In genomic region chr10:49360271-49361177, GRCh38 we compare ENCODE assay signal across 12 cellular contexts. TPM values are rescaled to one million over a fixed set of nuclear protein-coding genes. Genes with fewer than 3 reads are reported as not detected.
DNase-seq lines count a peak whose midpoint lies in the region; ATAC-seq and TF ChIP-seq lines count a peak whose summit lies in the region.
"Had no signal": no experiment of that assay in that cellular context is flagged by ENCODE, and none has a peak within 500 bp of the region (broad histone marks: within the 10 kb centered on the region; RNA-seq: fewer than 3 reads in every experiment).

No MANE protein-coding gene starts in this region.

- no peaks in the 10 kb centered on the region for H3K9me3 Mint-ChIP-seq in activated CD8-positive, alpha-beta T cell treated with anti-CD3 and anti-CD28 coated beads, Interleukin-2, amount 10 ng/mL, durations not matched to agents 7 days and 5 days (ENCODE audit: insufficient read depth)
- H3K9me3 Mint-ChIP-seq in activated CD8-positive, alpha-beta T cell treated with anti-CD3 and anti-CD28 coated beads for 36 hours: no peaks in the 10 kb centered on the region
- H3K9me3 Mint-ChIP-seq in WTC11: peaks cover 10% of the 10 kb centered on the region
- H3K9me3 Mint-ChIP-seq: activated naive CD8-positive, alpha-beta T cell treated with anti-CD3 and anti-CD28 coated beads, Interleukin-2, amount 50 U/mL, for 24 hours had no signal

- POLR2A ChIA-PET in activated CD8-positive, alpha-beta T cell treated with anti-CD3 and anti-CD28 coated beads, Interleukin-2, amount 10 ng/mL, durations not matched to agents 7 days and 5 days (lab: Charles Lee): interaction anchor here (0.5 kb wide), 1 partner anchor 158 kb away, joined by 3 read pairs; no protein-coding TSS in a partner anchor
- POLR2A ChIA-PET in activated CD8-positive, alpha-beta T cell treated with anti-CD3 and anti-CD28 coated beads for 36 hours (lab: Charles Lee): no interaction called here
- POLR2A ChIA-PET in WTC11 (lab: Charles Lee): no interaction called here

- no peaks in the 10 kb centered on the region for H3K27me3 ChIP-seq in upper lobe of right lung

- CTCF ChIA-PET in activated CD8-positive, alpha-beta T cell treated with anti-CD3 and anti-CD28 coated beads, Interleukin-2, amount 10 ng/mL, durations not matched to agents 7 days and 5 days (lab: Charles Lee): no interaction called here
- CTCF ChIA-PET in activated CD8-positive, alpha-beta T cell treated with anti-CD3 and anti-CD28 coated beads for 36 hours (lab: Charles Lee): no interaction called here
- CTCF ChIA-PET in WTC11 (lab: Charles Lee): interaction anchor here (1.3 to 2.1 kb wide), 2 partner anchors 47 to 79 kb away, joined by 3 to 15 read pairs; no protein-coding TSS in a partner anchor

- no peaks in the 10 kb centered on the region for H3K36me3 ChIP-seq in upper lobe of right lung
- H3K36me3 ChIP-seq: spleen had no signal

- peaks cover 3% of the 10 kb centered on the region for H3K4me1 Mint-ChIP-seq in activated CD8-positive, alpha-beta T cell treated with anti-CD3 and anti-CD28 coated beads, Interleukin-2, amount 10 ng/mL, durations not matched to agents 7 days and 5 days (ENCODE audit: low read depth)
- peaks cover 3% of the 10 kb centered on the region for H3K4me1 Mint-ChIP-seq in activated CD8-positive, alpha-beta T cell treated with anti-CD3 and anti-CD28 coated beads for 36 hours (ENCODE audit: low read depth)
- H3K4me1 Mint-ChIP-seq in WTC11: peaks cover 21% of the 10 kb centered on the region

- TF ChIP-seq CTCF in activated CD8-positive, alpha-beta T cell treated with anti-CD3 and anti-CD28 coated beads for 36 hours (IDR thresholded peaks at IDR 0.05): no peak
- TF ChIP-seq CTCF in WTC11 (IDR thresholded peaks at IDR 0.05) (no peak), upper lobe of right lung (IDR thresholded peaks at IDR 0.05) (no peak)

- intact Hi-C loops in activated CD8-positive, alpha-beta T cell treated with anti-CD3 and anti-CD28 coated beads for 36 hours (cut with micrococcal nuclease): no loop called here
- intact Hi-C loops in upper lobe of right lung (cut with DNase I): no loop called here

- H3K36me3 Mint-ChIP-seq in activated CD8-positive, alpha-beta T cell treated with anti-CD3 and anti-CD28 coated beads, Interleukin-2, amount 10 ng/mL, durations not matched to agents 7 days and 5 days (ENCODE audit: low read depth): no peaks in the 10 kb centered on the region
- no peaks in the 10 kb centered on the region for H3K36me3 Mint-ChIP-seq in activated CD8-positive, alpha-beta T cell treated with anti-CD3 and anti-CD28 coated beads for 36 hours (ENCODE audit: low read depth)
- H3K36me3 Mint-ChIP-seq in WTC11: no peaks in the 10 kb centered on the region

- no peak overlapping the region for H3K27ac Mint-ChIP-seq in activated CD8-positive, alpha-beta T cell treated with anti-CD3 and anti-CD28 coated beads, Interleukin-2, amount 10 ng/mL, durations not matched to agents 7 days and 5 days
- no peak overlapping the region for H3K27ac Mint-ChIP-seq in activated CD8-positive, alpha-beta T cell treated with anti-CD3 and anti-CD28 coated beads for 36 hours
- 0 out of 2 replicates have a peak overlapping the region, but pooled peaks have one; percentile 41 for H3K27ac Mint-ChIP-seq in WTC11
- H3K27ac Mint-ChIP-seq: activated naive CD8-positive, alpha-beta T cell treated with anti-CD3 and anti-CD28 coated beads, Interleukin-2, amount 50 U/mL, for 24 hours had no signal

- no peak overlapping the region for H3K4me3 ChIP-seq in upper lobe of right lung
- H3K4me3 ChIP-seq: spleen had no signal

- ATAC-seq in activated CD8-positive, alpha-beta T cell treated with anti-CD3 and anti-CD28 coated beads, Interleukin-2, amount 10 ng/mL, durations not matched to agents 7 days and 5 days: no peak
- no peak for ATAC-seq in activated CD8-positive, alpha-beta T cell treated with anti-CD3 and anti-CD28 coated beads for 36 hours
- ATAC-seq in WTC11: peak; percentile 64
- ATAC-seq in upper lobe of right lung: peak; percentile 66
- ATAC-seq in HG02884 (IDR thresholded peaks at IDR 0.05; ENCODE audit: unreplicated experiment): no peak

- H3K9me3 ChIP-seq in upper lobe of right lung: peaks cover 6% of the 10 kb centered on the region

- H3K27ac ChIP-seq in upper lobe of right lung: no peak overlapping the region

- H3K4me3 Mint-ChIP-seq in activated CD8-positive, alpha-beta T cell treated with anti-CD3 and anti-CD28 coated beads, Interleukin-2, amount 10 ng/mL, durations not matched to agents 7 days and 5 days: no peak overlapping the region
- H3K4me3 Mint-ChIP-seq in activated CD8-positive, alpha-beta T cell treated with anti-CD3 and anti-CD28 coated beads for 36 hours: no peak overlapping the region
- no peak overlapping the region for H3K4me3 Mint-ChIP-seq in WTC11
- H3K4me3 Mint-ChIP-seq: activated naive CD8-positive, alpha-beta T cell treated with anti-CD3 and anti-CD28 coated beads, Interleukin-2, amount 50 U/mL, for 24 hours had no signal

- H3K27me3 Mint-ChIP-seq in activated CD8-positive, alpha-beta T cell treated with anti-CD3 and anti-CD28 coated beads, Interleukin-2, amount 10 ng/mL, durations not matched to agents 7 days and 5 days (ENCODE audit: low read depth): peaks cover 13% of the 10 kb centered on the region
- peaks cover 2% of the 10 kb centered on the region for H3K27me3 Mint-ChIP-seq in activated CD8-positive, alpha-beta T cell treated with anti-CD3 and anti-CD28 coated beads for 36 hours
- peaks cover 2% of the 10 kb centered on the region; the same call in 1 of the 2 replicates for H3K27me3 Mint-ChIP-seq in WTC11 (ENCODE audit: low read depth)
- H3K27me3 Mint-ChIP-seq: activated naive CD8-positive, alpha-beta T cell treated with anti-CD3 and anti-CD28 coated beads, Interleukin-2, amount 50 U/mL, for 24 hours had no signal

- H3K4me1 ChIP-seq in upper lobe of right lung: peaks cover 22% of the 10 kb centered on the region

- peak; percentile 12 for DNase-seq in activated CD8-positive, alpha-beta T cell treated with anti-CD3 and anti-CD28 coated beads, Interleukin-2, amount 10 ng/mL, durations not matched to agents 7 days and 5 days
- DNase-seq in activated CD8-positive, alpha-beta T cell treated with anti-CD3 and anti-CD28 coated beads for 36 hours: no peak
- no peak for DNase-seq in WTC11 (ENCODE audit: low spot score)
- peak; percentile 42 for DNase-seq in iPS-NIHi7 (ENCODE audit: extremely low spot score)
- peak; percentile 75 for DNase-seq in upper lobe of right lung
- no peak for DNase-seq in T1000 (lab: John Stamatoyannopoulos, UW)
- DNase-seq in AG08396 (ENCODE audit: low spot score): no peak
- DNase-seq: activated naive CD8-positive, alpha-beta T cell treated with anti-CD3 and anti-CD28 coated beads, Interleukin-2, amount 50 U/mL, for 24 hours; NCI-H748 treated with DMSO at 0.1 percent for 48 hours; spleen had no signal

TF ChIP-seq in WTC11, 78 proteins besides CTCF, POLR2A, EP300 and RAD21:
- TF ChIP-seq NFYB (CRISPR knock-in tag; conservative IDR thresholded peaks at IDR 0.05; ENCODE audit: low read depth): no peak
- 0 out of 2 replicates have a peak, but pooled peaks have one; percentile 28 for TF ChIP-seq ZBTB21 (CRISPR knock-in tag; IDR thresholded peaks at IDR 0.05; ENCODE audit: borderline replicate concordance)
- no peak for TF ChIP-seq NR1H2 (CRISPR knock-in tag; IDR thresholded peaks at IDR 0.05)

RNA-seq across cellular contexts. Expression of gene DRGX, which starts 35.4 kb away (rescaled TPM):
- not detected for total RNA-seq in activated CD8-positive, alpha-beta T cell treated with anti-CD3 and anti-CD28 coated beads, Interleukin-2, amount 10 ng/mL, durations not matched to agents 7 days and 5 days
- total RNA-seq in activated CD8-positive, alpha-beta T cell treated with anti-CD3 and anti-CD28 coated beads for 36 hours: not detected
- total RNA-seq in WTC11 (2021): not detected in 3 replicates
- total RNA-seq in upper lobe of right lung: not detected
- total RNA-seq: activated CD8-positive, alpha-beta memory T cell treated with anti-CD3 and anti-CD28 coated beads for 36 hours; spleen had no signal

Comparison
In these comparisons a context has a peak if more than half of its experiments do, and no peak if none do; other contexts are left out.
1. DNase-seq: peak in activated CD8-positive, alpha-beta T cell treated with anti-CD3 and anti-CD28 coated beads, Interleukin-2, amount 10 ng/mL, durations not matched to agents 7 days and 5 days (single experiment), iPS-NIHi7 (single experiment) and upper lobe of right lung (single experiment); none in activated CD8-positive, alpha-beta T cell treated with anti-CD3 and anti-CD28 coated beads for 36 hours (single experiment), WTC11 (single experiment), T1000 (single experiment) and AG08396 (single experiment).
2. ATAC-seq: peak in WTC11 (single experiment) and upper lobe of right lung (single experiment); none in activated CD8-positive, alpha-beta T cell treated with anti-CD3 and anti-CD28 coated beads, Interleukin-2, amount 10 ng/mL, durations not matched to agents 7 days and 5 days (single experiment), activated CD8-positive, alpha-beta T cell treated with anti-CD3 and anti-CD28 coated beads for 36 hours (single experiment) and HG02884 (single experiment).